Comparison of ENCODE assay signal across 12 cellular contexts in the genomic region with DNA sequence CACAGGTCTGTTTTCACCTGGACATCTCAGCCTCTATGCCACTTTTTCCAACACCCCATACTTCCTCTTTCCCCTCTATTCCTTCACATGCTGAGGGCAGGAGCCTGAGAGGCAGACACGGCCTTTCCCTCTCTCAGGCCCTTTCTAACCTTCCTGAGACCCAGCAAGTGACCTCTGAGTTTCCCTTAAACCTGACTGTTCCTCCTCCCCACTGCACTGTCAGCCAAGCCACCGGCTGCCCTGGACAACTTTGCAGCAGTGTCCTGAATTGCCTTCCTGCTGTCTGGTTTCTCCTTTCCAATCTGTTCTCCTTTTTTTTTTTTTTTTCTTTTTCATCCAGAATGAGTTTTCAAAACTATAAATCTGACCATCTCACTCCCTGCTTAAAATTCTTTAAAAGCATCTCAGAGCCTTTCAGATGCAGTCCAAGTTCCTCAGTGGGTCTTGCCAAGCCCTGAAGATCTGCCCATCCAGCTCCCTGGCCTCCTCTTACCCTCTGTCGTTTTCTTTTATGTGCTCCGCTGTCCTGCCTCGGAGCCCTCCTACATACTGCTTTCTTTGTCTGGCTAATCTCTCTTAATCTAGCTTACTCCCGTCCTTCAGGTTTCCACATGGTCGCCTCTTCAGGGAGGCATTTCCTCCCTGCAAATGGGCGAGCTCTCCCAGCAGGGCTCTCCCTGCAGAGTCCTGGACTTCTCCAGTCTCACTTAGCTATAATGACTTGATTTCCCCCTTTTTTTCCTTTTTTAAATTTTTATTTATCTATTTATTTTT. TPM values are rescaled to one million over a fixed set of nuclear protein-coding genes. Genes with fewer than 3 reads are reported as not detected.
"Had no signal": no experiment of that assay in that cellular context is flagged by ENCODE, and none has a peak within 500 bp of the region (broad histone marks: within the 10 kb centered on the region; RNA-seq: fewer than 3 reads in every experiment).

No MANE protein-coding gene starts in this region.

- H3K27me3 ChIP-seq: breast epithelium, heart left ventricle, ovary, tibial artery had no signal

- H3K36me3 ChIP-seq: breast epithelium, ovary had no signal

- FAIRE-seq: frontal cortex had no signal

- H3K27ac ChIP-seq: heart left ventricle, ovary, tibial artery had no signal

- H3K4me3 ChIP-seq: breast epithelium, heart left ventricle, ovary, tibial artery had no signal

- H3K4me1 ChIP-seq: breast epithelium, tibial artery had no signal

- DNase-seq: activated T-cell treated with anti-CD3 and anti-CD28 coated beads, Interleukin-2, amount 50 U/mL, for 1 hour; amygdala; heart left ventricle; mammary epithelial cell; ovary; stimulated activated CD4-positive, alpha-beta T cell treated with anti-CD3 and anti-CD28 coated beads, Interleukin-15, amount 100 ng/mL, for 24 hours; T-helper 17 cell; tibial artery had no signal

- H3K9me3 ChIP-seq: breast epithelium, heart left ventricle, ovary, tibial artery had no signal

- ATAC-seq: T-helper 17 cell had no signal

RNA-seq across cellular contexts. Expression of gene SLC13A4, which starts 30.5 kb away (rescaled TPM):
- total RNA-seq: mammary epithelial cell, skeletal muscle tissue, T-helper 17 cell had no signal

RNA-seq across cellular contexts. Expression of gene FAM180A, which starts 51.1 kb away (rescaled TPM):
- total RNA-seq: frontal cortex, mammary epithelial cell, neural crest cell, T-helper 17 cell had no signal
- polyA plus RNA-seq: mammary epithelial cell had no signal
